1 cellular context compared by ENCODE assay signal in genomic region chr2:178414266-178415247, GRCh38.
TF ChIP-seq lines count a peak whose summit lies in the region.

No MANE protein-coding gene starts in this region.

TF ChIP-seq in HCT116, 20 proteins besides CTCF, POLR2A, EP300 and RAD21 (continued from another document):
- no peak for TF ChIP-seq ATF3 (IDR thresholded peaks at IDR 0.05)
- TF ChIP-seq CBX3 (IDR thresholded peaks at IDR 0.05; ENCODE audit: low read depth), result peak; percentile 95
- no peak for TF ChIP-seq EZH2 (IDR thresholded peaks at IDR 0.05)
- no peak for TF ChIP-seq REST (IDR thresholded peaks at IDR 0.05; ENCODE audit: low read depth)
- TF ChIP-seq SIN3A (IDR thresholded peaks at IDR 0.05; ENCODE audit: low read depth), result peak; percentile 59
- TF ChIP-seq TCF7L2 (IDR thresholded peaks at IDR 0.05; ENCODE audit: borderline replicate concordance, extremely low read depth, insufficient read depth, insufficient read length), result no peak
- no peak for TF ChIP-seq ZBTB33 (IDR thresholded peaks at IDR 0.05; ENCODE audit: extremely low read depth, insufficient replicate concordance, low read length)
- peak; percentile 66 for TF ChIP-seq CEBPB (IDR thresholded peaks at IDR 0.05; ENCODE audit: low read depth)
- TF ChIP-seq FOSL1 (IDR thresholded peaks at IDR 0.05; ENCODE audit: low read depth), result peak; percentile 8; the same call in 1 of the 2 replicates
- TF ChIP-seq SRF (IDR thresholded peaks at IDR 0.05; ENCODE audit: low read depth), result peak; percentile 53; the same call in 1 of the 2 replicates
- no peak for TF ChIP-seq ZNF274 (IDR thresholded peaks at IDR 0.05; ENCODE audit: low read depth, low read length)
